In the genomic region with DNA sequence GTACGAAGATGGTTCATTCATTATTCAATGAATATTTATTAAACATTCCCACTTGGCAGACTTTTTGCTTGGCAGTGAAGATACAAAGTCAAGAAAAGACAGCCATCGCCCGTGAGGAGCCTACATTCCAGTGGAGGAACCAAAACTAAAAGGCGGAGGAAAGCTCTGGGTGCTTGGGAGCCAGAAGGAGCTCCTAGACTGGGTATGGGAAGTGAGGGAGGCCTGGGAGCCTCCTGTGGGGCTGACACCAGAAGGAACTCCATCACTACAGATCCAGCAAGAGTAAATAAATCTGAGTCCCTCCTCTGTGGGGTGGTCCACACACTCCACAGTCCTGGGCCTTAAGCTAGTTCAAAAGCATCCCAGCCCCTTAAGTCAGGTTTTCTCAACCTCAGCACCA, we compare ENCODE assay signal across 21 cellular contexts. TPM values are rescaled to one million over a fixed set of nuclear protein-coding genes. Genes with fewer than 3 reads are reported as not detected.
"Had no signal": no experiment of that assay in that cellular context is flagged by ENCODE, and none has a peak within 500 bp of the region (broad histone marks: within the 10 kb centered on the region; RNA-seq: fewer than 3 reads in every experiment).

No MANE protein-coding gene starts in this region.

- DNase-seq: dermis blood vessel endothelial cell; dorsolateral prefrontal cortex; effector CD4-positive, alpha-beta T cell; effector memory CD4-positive, alpha-beta T cell; esophagus squamous epithelium; foreskin fibroblast; foreskin melanocyte; gastrocnemius medialis; glutamatergic neuron; head of caudate nucleus; heart right ventricle; hippocampal formation; left cardiac atrium; left lung; left ventricle myocardium superior; lower lobe of right lung; mesenchymal stem cell had no signal

- H3K4me3 ChIP-seq: coronary artery, dorsolateral prefrontal cortex, esophagus squamous epithelium, gastrocnemius medialis, heart right ventricle, left lung, lower lobe of right lung had no signal

- ATAC-seq: gastrocnemius medialis, heart right ventricle, left cardiac atrium, left lung, left ventricle myocardium superior, lower lobe of right lung had no signal

- H3K4me1 ChIP-seq: gastrocnemius medialis had no signal

- FAIRE-seq: endothelial cell of umbilical vein, islet of Langerhans, keratinocyte had no signal

- H3K27ac ChIP-seq: coronary artery, dorsolateral prefrontal cortex, esophagus squamous epithelium, gastrocnemius medialis, heart right ventricle, left lung, lower lobe of right lung had no signal

- H3K9me3 ChIP-seq: esophagus squamous epithelium, gastrocnemius medialis, heart right ventricle, left lung, lower lobe of right lung had no signal

- H3K27me3 ChIP-seq: dorsolateral prefrontal cortex, esophagus squamous epithelium, gastrocnemius medialis, heart right ventricle, left lung had no signal

RNA-seq across cellular contexts. Expression of gene RGS16, which starts 30.0 kb away (rescaled TPM):
- total RNA-seq: endothelial cell of umbilical vein had no signal
- polyA plus RNA-seq: endothelial cell of umbilical vein had no signal
